Comparison of ENCODE assay signal across 8 cellular contexts in the genomic region with DNA sequence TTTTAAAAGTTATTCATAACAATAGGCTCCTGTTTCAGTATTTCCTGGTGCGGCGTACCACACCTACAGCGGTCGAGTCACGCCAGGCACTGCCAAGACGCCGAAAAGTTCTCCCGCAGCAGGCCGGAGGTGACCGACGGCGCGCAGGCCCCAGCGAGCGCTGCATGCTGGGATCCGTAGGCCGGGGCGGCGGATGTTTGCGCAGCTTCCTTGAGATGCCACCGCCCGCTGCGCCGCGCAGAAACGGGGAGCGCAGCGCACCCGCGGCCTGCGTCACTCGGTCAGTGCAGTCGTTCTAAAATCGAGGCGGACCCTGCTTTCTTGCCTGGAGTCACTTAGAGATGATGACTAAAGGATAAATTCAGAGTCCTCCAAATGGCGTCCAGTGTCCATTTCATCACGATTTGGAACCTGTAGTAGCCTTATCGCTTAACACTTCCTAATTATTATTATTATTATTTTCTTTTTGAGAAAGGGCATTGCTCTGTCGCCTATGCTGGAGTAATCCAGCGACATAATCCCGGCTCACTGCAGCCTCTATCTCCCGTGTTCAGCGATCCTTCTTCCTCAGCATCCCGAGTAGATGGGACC. TPM values are rescaled to one million over a fixed set of nuclear protein-coding genes. Genes with fewer than 3 reads are reported as not detected.
DNase-seq lines count a peak whose midpoint lies in the region; ATAC-seq and FAIRE-seq lines count a peak whose summit lies in the region.

No MANE protein-coding gene starts in this region.

- peak; percentile 84 to 94 (median 90) for DNase-seq in CD8-positive, alpha-beta memory T cell
- DNase-seq in HPDE6-E6E7 (ENCODE audit: extremely low spot score), result peak; percentile 86
- DNase-seq in NOMO-1 (lab: John Stamatoyannopoulos, UW; ENCODE audit: unreplicated experiment in 2 of 2), result peak; percentile 94 to 95
- peak; percentile 69 for DNase-seq in activated CD8-positive, alpha-beta memory T cell treated with anti-CD3 and anti-CD28 coated beads, Interleukin-2, amount 50 U/mL, for 1 hour (ENCODE audit: extremely low read depth)
- DNase-seq in midbrain (lab: John Stamatoyannopoulos, UW), result peak; percentile 93
- peak; percentile 77 for DNase-seq in stimulated activated CD8-positive, alpha-beta memory T cell treated with anti-CD3 and anti-CD28 coated beads, Interleukin-15, amount 100 ng/mL, for 4 hours (ENCODE audit: low read depth in 2 of 2)

- peak overlapping the region; percentile 96 to 99 (median 97) for H3K4me3 Mint-ChIP-seq in CD8-positive, alpha-beta memory T cell

- H3K9me3 ChIP-seq in CD8-positive, alpha-beta memory T cell (ENCODE audit: low read length), result no peaks in the 10 kb centered on the region

- peaks cover 36 to 54% (median 47%) of the 10 kb centered on the region in 3 donors for H3K4me1 Mint-ChIP-seq in CD8-positive, alpha-beta memory T cell

- peaks cover 0 to 10% (median 0%) of the 10 kb centered on the region in 3 donors for H3K36me3 Mint-ChIP-seq in CD8-positive, alpha-beta memory T cell

- H3K27ac ChIP-seq in CD8-positive, alpha-beta memory T cell (ENCODE audit: low read depth, low read length), result peak overlapping the region; percentile 87

- POLR2A ChIA-PET in CD8-positive, alpha-beta memory T cell (lab: Charles Lee), result interaction anchor here (0.6 to 3.4 kb wide), 8 partner anchors 10 to 709 kb away, joined by 3 to 46 read pairs (median 5); partner anchors contain the start of genes CPEB3, EXOC6, IDE and MARCHF5

- H3K4me1 ChIP-seq in CD8-positive, alpha-beta memory T cell (ENCODE audit: insufficient read depth, low read length), result peaks cover 13% of the 10 kb centered on the region

- ATAC-seq in GM19468 (IDR thresholded peaks at IDR 0.05; ENCODE audit: extremely low read depth, unreplicated experiment), result peak; percentile 48

- no peaks in the 10 kb centered on the region for H3K36me3 ChIP-seq in CD8-positive, alpha-beta memory T cell (ENCODE audit: insufficient read depth, low read length)

- H3K4me3 ChIP-seq in CD8-positive, alpha-beta memory T cell (ENCODE audit: low read length), result peak overlapping the region; percentile 61

- no peaks in the 10 kb centered on the region for H3K27me3 Mint-ChIP-seq in CD8-positive, alpha-beta memory T cell

- peak; percentile 62 for FAIRE-seq in endometrium (lab: Jason Lieb, UNC)

- H3K27ac Mint-ChIP-seq in CD8-positive, alpha-beta memory T cell, result peak overlapping the region; percentile 97 to 100 (median 99)

- no peaks in the 10 kb centered on the region for H3K27me3 ChIP-seq in CD8-positive, alpha-beta memory T cell (ENCODE audit: insufficient read depth, low read length, poor library complexity, severe bottlenecking)

- no peaks in the 10 kb centered on the region for H3K9me3 Mint-ChIP-seq in CD8-positive, alpha-beta memory T cell

- CTCF ChIA-PET in CD8-positive, alpha-beta memory T cell (lab: Charles Lee), result interaction anchor here (0.9 to 3.5 kb wide), 4 partner anchors 11 to 301 kb away, joined by 3 to 47 read pairs (median 3); partner anchors contain the start of genes CPEB3, IDE and MARCHF5

RNA-seq across cellular contexts. Expression of gene KIF11, which starts 1.3 kb away (rescaled TPM):
- 10 to 100 TPM; 36.2 to 37.1 TPM for total RNA-seq in CD8-positive, alpha-beta memory T cell
- 1.0 TPM for polyA plus RNA-seq in CD8-positive, alpha-beta memory T cell

RNA-seq across cellular contexts. Expression of gene IDE, which starts 17.8 kb away (rescaled TPM):
- 10 to 100 TPM; 42.4 to 42.8 TPM for total RNA-seq in CD8-positive, alpha-beta memory T cell
- polyA plus RNA-seq in CD8-positive, alpha-beta memory T cell, result 19.0 TPM

Comparison
In these comparisons a context has a peak if more than half of its experiments do, and no peak if none do; other contexts are left out.
1. Peak in every context shown above with its lines: DNase-seq, ATAC-seq, H3K4me3 ChIP-seq and H3K27ac ChIP-seq.